Comparison of ENCODE assay signal across 1 cellular context in genomic region chr17:44911133-44912001, GRCh38.
A peak's percentile ranks its signal among the peaks of the same experiment; 100 is the strongest.
TF ChIP-seq lines count a peak whose summit lies in the region.

No MANE protein-coding gene starts in this region.

TF ChIP-seq in HepG2, 621 proteins besides CTCF, POLR2A, EP300 and RAD21 (continued from another document and continues in another):
- TF ChIP-seq NRL (CRISPR knock-in tag; IDR thresholded peaks at IDR 0.05; ENCODE audit: borderline replicate concordance) (no peak), RBAK (CRISPR knock-in tag; IDR thresholded peaks at IDR 0.05) (no peak), EED (CRISPR knock-in tag; IDR thresholded peaks at IDR 0.05) (no peak), GATAD2A (CRISPR knock-in tag; IDR thresholded peaks at IDR 0.05) (no peak), NFAT5 (CRISPR knock-in tag; IDR thresholded peaks at IDR 0.05) (no peak), HIC2 (CRISPR knock-in tag; IDR thresholded peaks at IDR 0.05; ENCODE audit: low read depth) (peak; percentile 54; the same call in 1 of the 2 replicates), ZNF30 (CRISPR knock-in tag; IDR thresholded peaks at IDR 0.05) (no peak), PPARG (CRISPR knock-in tag; conservative IDR thresholded peaks at IDR 0.05) (0 out of 2 replicates have a peak, but pooled peaks have one; percentile 28), POLR2AphosphoS2 (IDR thresholded peaks at IDR 0.05; ENCODE audit: low read depth, low read length) (no peak), SMARCE1 (IDR thresholded peaks at IDR 0.05; ENCODE audit: borderline replicate concordance) (no peak), ZNF556 (CRISPR knock-in tag; IDR thresholded peaks at IDR 0.05; ENCODE audit: borderline replicate concordance) (peak; percentile 92; the same call in 1 of the 2 replicates), ZNF414 (CRISPR knock-in tag; IDR thresholded peaks at IDR 0.05) (no peak), RXRB (CRISPR knock-in tag; IDR thresholded peaks at IDR 0.05; ENCODE audit: borderline replicate concordance) (peak; percentile 26; the same call in 1 of the 2 replicates), ZHX2 (IDR thresholded peaks at IDR 0.05; ENCODE audit: low read depth) (no peak), ZHX2 (CRISPR knock-in tag; IDR thresholded peaks at IDR 0.05; ENCODE audit: borderline replicate concordance) (no peak), ZNF329 (CRISPR knock-in tag; IDR thresholded peaks at IDR 0.05; ENCODE audit: low read depth) (no peak), PHB2 (IDR thresholded peaks at IDR 0.05; ENCODE audit: partially characterized antibody) (no peak), KMT2B (CRISPR knock-in tag; IDR thresholded peaks at IDR 0.05) (no peak), MAFK (conservative IDR thresholded peaks at IDR 0.05 in 1 of 2, IDR thresholded peaks at IDR 0.05 in 1 of 2; ENCODE audit: low read length in 2 of 2) (no peak), ZBTB34 (CRISPR knock-in tag; IDR thresholded peaks at IDR 0.05) (no peak; the same call in 1 of the 2 replicates), RXRA (CRISPR knock-in tag; IDR thresholded peaks at IDR 0.05) (no peak), CENPT (CRISPR knock-in tag; IDR thresholded peaks at IDR 0.05; ENCODE audit: low read depth) (no peak), ZNF484 (CRISPR knock-in tag; IDR thresholded peaks at IDR 0.05; ENCODE audit: borderline replicate concordance, low read depth) (no peak), CREB3 (CRISPR knock-in tag; IDR thresholded peaks at IDR 0.05) (no peak), NFE2 (CRISPR knock-in tag; IDR thresholded peaks at IDR 0.05) (no peak), POGZ (CRISPR knock-in tag; IDR thresholded peaks at IDR 0.05) (no peak), HNRNPL (IDR thresholded peaks at IDR 0.05; ENCODE audit: low read depth, low read length) (peak; percentile 55; the same call in 1 of the 2 replicates), PITX1 (CRISPR knock-in tag; IDR thresholded peaks at IDR 0.05) (no peak), ZNF160 (CRISPR knock-in tag; IDR thresholded peaks at IDR 0.05) (no peak), SMAD3 (CRISPR knock-in tag; IDR thresholded peaks at IDR 0.05) (no peak), MXD3 (CRISPR knock-in tag; IDR thresholded peaks at IDR 0.05) (no peak; the same call in 1 of the 2 replicates), ATF1 (CRISPR knock-in tag; IDR thresholded peaks at IDR 0.05) (no peak), ZFP37 (CRISPR knock-in tag; IDR thresholded peaks at IDR 0.05; ENCODE audit: borderline replicate concordance) (no peak), FLYWCH1 (CRISPR knock-in tag; IDR thresholded peaks at IDR 0.05) (no peak), PAXIP1 (CRISPR knock-in tag; conservative IDR thresholded peaks at IDR 0.05) (0 out of 2 replicates have a peak, but pooled peaks have one; percentile 34), MTA3 (CRISPR knock-in tag; IDR thresholded peaks at IDR 0.05) (no peak), ZBTB33 (CRISPR knock-in tag; IDR thresholded peaks at IDR 0.05) (peak; percentile 65; the same call in 1 of the 2 replicates), CENPX (CRISPR knock-in tag; IDR thresholded peaks at IDR 0.05) (no peak), ZNF547 (CRISPR knock-in tag; IDR thresholded peaks at IDR 0.05) (no peak), HNF4A (CRISPR knock-in tag; IDR thresholded peaks at IDR 0.05) (no peak), ZNF775 (CRISPR knock-in tag; IDR thresholded peaks at IDR 0.05; ENCODE audit: borderline replicate concordance) (no peak)
